In genomic region chr10:48656241-48656921, GRCh38 we compare ENCODE assay signal across 8 cellular contexts. TPM values are rescaled to one million over a fixed set of nuclear protein-coding genes. Genes with fewer than 3 reads are reported as not detected.
DNase-seq lines count a peak whose midpoint lies in the region; ATAC-seq, FAIRE-seq and TF ChIP-seq lines count a peak whose summit lies in the region.

No MANE protein-coding gene starts in this region.

- H3K4me3 ChIP-seq in H1 (ENCODE audit: extremely low read depth in 1 of 4, insufficient read depth in 2 of 4, low read depth in 3 of 4, low read length in 4 of 4) (peak overlapping the region in 3 of 4 experiments; percentile 18 to 54 (median 32); a peak in 6 of 8 replicates), mesendoderm (ENCODE audit: low read length) (no peak overlapping the region)

- no peak overlapping the region for H3K14ac ChIP-seq in H1 (ENCODE audit: insufficient read length)

- H3K23me2 ChIP-seq in H1 (ENCODE audit: low read depth, low read length) = no peaks in the 10 kb centered on the region; the same call in 1 of the 2 replicates

- no peak for FAIRE-seq in H1 (lab: Jason Lieb, UNC)

- ATAC-seq in HG03439 (IDR thresholded peaks at IDR 0.05; ENCODE audit: unreplicated experiment) = peak; percentile 79

- no peak overlapping the region for H3K27ac ChIP-seq in C4-2B
- no peak overlapping the region for H3K27ac ChIP-seq in H1 (ENCODE audit: low read depth, low read length)
- no peak overlapping the region for H3K27ac ChIP-seq in mesendoderm (ENCODE audit: low read depth, low read length)

- H3K79me1 ChIP-seq in H1 (ENCODE audit: low read depth, low read length) (no peaks in the 10 kb centered on the region), mesendoderm (ENCODE audit: low read length) (no peaks in the 10 kb centered on the region)

- H3K79me2 ChIP-seq in H1 (ENCODE audit: control insufficient read depth in 1 of 2, insufficient read depth in 2 of 2, low read length in 2 of 2) (no peaks in the 10 kb centered on the region), mesendoderm (ENCODE audit: control insufficient read depth, insufficient read depth, low read length) (no peaks in the 10 kb centered on the region)

- H2BK5ac ChIP-seq in H1 (ENCODE audit: low read depth, low read length) (peak overlapping the region; percentile 79; the same call in 1 of the 2 replicates), mesendoderm (ENCODE audit: low read length) (no peak overlapping the region)

- H2BK120ac ChIP-seq in H1 (replicated peaks; ENCODE audit: low read depth, low read length) (peak overlapping the region; percentile 57), mesendoderm (ENCODE audit: low read depth, low read length) (no peak overlapping the region)

- H3K4me1 ChIP-seq in H1 (replicated peaks in 1 of 4; ENCODE audit: control insufficient read depth in 3 of 4, insufficient read depth in 4 of 4, low read length in 3 of 4) (peaks cover 0 to 12% (median 5%) of the 10 kb centered on the region in 4 experiments; a peak in 5 of 7 replicates), mesendoderm (ENCODE audit: control insufficient read depth, low read depth, low read length) (no peaks in the 10 kb centered on the region)

- H3K27me3 ChIP-seq in H1 (replicated peaks in 1 of 4; ENCODE audit: control insufficient read depth in 3 of 4, extremely low read depth in 1 of 4, insufficient read depth in 3 of 4, low read length in 3 of 4) (peaks cover 0 to 20% (median 9%) of the 10 kb centered on the region in 4 experiments; a peak in 5 of 7 replicates), mesendoderm (ENCODE audit: insufficient read depth, low read length, poor library complexity) (no peaks in the 10 kb centered on the region)

- peak overlapping the region; percentile 92 for H4K91ac ChIP-seq in H1 (replicated peaks; ENCODE audit: insufficient read length, low read length)

- TF ChIP-seq EP300 in H1 (IDR thresholded peaks at IDR 0.05; ENCODE audit: borderline replicate concordance in 1 of 2, low read depth in 2 of 2, low read length in 2 of 2) = no peak

- H3K4ac ChIP-seq in H1 (replicated peaks; ENCODE audit: insufficient read length, low read depth, low read length) (no peak overlapping the region), mesendoderm (ENCODE audit: low read depth, low read length) (no peak overlapping the region)

- DNase-seq in GM19240 (ENCODE audit: insufficient read length, low spot score) (peak; percentile 57), NCI-H774 (lab: John Stamatoyannopoulos, UW) (peak; percentile 82), H1 (ENCODE audit: low read depth in 1 of 2, low spot score in 2 of 2) (peak; percentile 78 to 96), mesendoderm (peak; percentile 87)
- peak; percentile 56 to 63 for DNase-seq in activated CD8-positive, alpha-beta memory T cell treated with anti-CD3 and anti-CD28 coated beads for 4 hours (ENCODE audit: low read depth in 2 of 2)
- DNase-seq in stimulated activated CD8-positive, alpha-beta memory T cell treated with anti-CD3 and anti-CD28 coated beads, Interleukin-12 subunit alpha, Interleukin-12 subunit beta, amount 100 ng/mL, for 1 hour (ENCODE audit: low read depth) = peak; percentile 54

- H4K5ac ChIP-seq in H1 (ENCODE audit: insufficient read length, low read depth, low read length) = peak overlapping the region; percentile 32
- H4K5ac ChIP-seq in mesendoderm (ENCODE audit: low read length) = no peak overlapping the region

- H3K9ac ChIP-seq in H1 (replicated peaks in 1 of 4; ENCODE audit: extremely low read depth in 1 of 4, low read depth in 3 of 4, low read length in 3 of 4) (no peak overlapping the region), mesendoderm (ENCODE audit: low read length) (peak overlapping the region; percentile 30)

- H2BK20ac ChIP-seq in H1 (ENCODE audit: low read length) = peak overlapping the region; percentile 72; the same call in 1 of the 2 replicates

- peak overlapping the region; percentile 24 to 88 for H3K4me2 ChIP-seq in H1 (ENCODE audit: insufficient read depth in 1 of 2, low read depth in 2 of 2, low read length in 2 of 2)
- peak overlapping the region; percentile 39 for H3K4me2 ChIP-seq in mesendoderm (ENCODE audit: low read length)

- peak overlapping the region; percentile 76 for H2AFZ ChIP-seq in H1 (ENCODE audit: low read length)

- CTCF ChIA-PET in H1 (lab: Charles Lee; ENCODE audit: partially characterized antibody) = interaction anchor here (0.6 to 6.7 kb wide), 91 partner anchors 8 to 871 kb away, joined by 3 to 105 read pairs (median 5); partner anchors contain the start of gene C10orf71

- POLR2A ChIA-PET in H1 (lab: Charles Lee; ENCODE audit: partially characterized antibody) = interaction anchor here (0.8 to 1.3 kb wide), 2 partner anchors 121 to 193 kb away, joined by 3 read pairs; no protein-coding TSS in a partner anchor

- H3K23ac ChIP-seq in H1 (ENCODE audit: insufficient read length) (no peak overlapping the region), mesendoderm (ENCODE audit: low read length) (no peak overlapping the region)

- H2BK12ac ChIP-seq in H1 (ENCODE audit: low read depth, low read length) = peak overlapping the region; percentile 94; the same call in 1 of the 2 replicates

- peak; percentile 99 for TF ChIP-seq CTCF in C4-2B (conservative IDR thresholded peaks at IDR 0.05)
- peak; percentile 96 to 99 (median 99) for TF ChIP-seq CTCF in H1 (IDR thresholded peaks at IDR 0.05; ENCODE audit: control extremely low read depth in 1 of 3, insufficient read depth in 1 of 3, low read depth in 1 of 3, low read length in 3 of 3)

- peak overlapping the region; percentile 100 for H2BK15ac ChIP-seq in H1 (ENCODE audit: low read length)
- no peak overlapping the region for H2BK15ac ChIP-seq in mesendoderm (replicated peaks; ENCODE audit: low read depth)

- no peak for TF ChIP-seq POLR2A in H1 (IDR thresholded peaks at IDR 0.05; ENCODE audit: control extremely low read depth in 1 of 2, low read depth in 2 of 2, low read length in 2 of 2)

- no peaks in the 10 kb centered on the region for H4K20me1 ChIP-seq in H1 (replicated peaks in 1 of 2; ENCODE audit: control insufficient read depth in 1 of 2, insufficient read depth in 2 of 2, low read length in 2 of 2)

- H3K18ac ChIP-seq in H1 (ENCODE audit: extremely low read depth, low read length) (peak overlapping the region; percentile 15), mesendoderm (ENCODE audit: low read length) (no peak overlapping the region)

- WGBS in H1 (ENCODE audit: extremely low coverage in 1 of 2, insufficient coverage in 1 of 2, insufficient read length in 1 of 2, insufficient replicate concordance in 2 of 2, low coverage in 1 of 2, low lambda C conversion rate in 2 of 2, missing lambda C conversion rate in 1 of 2), 2 experiments = 16% methylated on average over 26 of the region's 46 CpGs; no CpG with 5 or more reads in 1 of the 2 experiments
- no CpG with 5 or more reads among the region's 46 CpGs for WGBS in mesendoderm (ENCODE audit: extremely low coverage, insufficient coverage, low lambda C conversion rate)

- peak overlapping the region; percentile 65; the same call in 1 of the 2 replicates for H4K8ac ChIP-seq in H1 (ENCODE audit: extremely low read depth, insufficient read depth, low read length)
- H4K8ac ChIP-seq in mesendoderm (ENCODE audit: low read depth, low read length) = no peak overlapping the region

- peak; percentile 83 to 90 for TF ChIP-seq RAD21 in H1 (IDR thresholded peaks at IDR 0.05 in 1 of 2, conservative IDR thresholded peaks at IDR 0.05 in 1 of 2; ENCODE audit: low read depth in 2 of 2, low read length in 2 of 2)

- H3K36me3 ChIP-seq in H1 (ENCODE audit: control insufficient read depth in 2 of 4, insufficient read depth in 4 of 4, low read length in 3 of 4) (no peaks in the 10 kb centered on the region), mesendoderm (ENCODE audit: control insufficient read depth, insufficient read depth, low read length) (no peaks in the 10 kb centered on the region)

- H2AK5ac ChIP-seq in H1 (ENCODE audit: low read depth, low read length) (no peak overlapping the region), mesendoderm (ENCODE audit: low read length) (no peak overlapping the region)

- H3K9me3 ChIP-seq in H1 (ENCODE audit: insufficient read depth in 2 of 2, low read depth in 1 of 2, low read length in 1 of 2) = no peaks in the 10 kb centered on the region

- H3K56ac ChIP-seq in H1 (replicated peaks; ENCODE audit: insufficient read length, low read depth, low read length) (no peak overlapping the region), mesendoderm (ENCODE audit: low read length) (peak overlapping the region; percentile 47)

TF ChIP-seq in H1, 55 proteins besides CTCF, POLR2A, EP300 and RAD21 (continues in another document):
- TF ChIP-seq GABPA (IDR thresholded peaks at IDR 0.05; ENCODE audit: borderline replicate concordance, insufficient read depth, low read length) (peak; percentile 52; the same call in 1 of the 2 replicates), KDM4A (IDR thresholded peaks at IDR 0.05; ENCODE audit: low read depth, low read length, severe bottlenecking) (peak; percentile 50), SIRT6 (IDR thresholded peaks at IDR 0.05; ENCODE audit: low read length) (no peak), CHD2 (IDR thresholded peaks at IDR 0.05; ENCODE audit: low read length) (0 out of 2 replicates have a peak, but pooled peaks have one; percentile 33), NANOG (IDR thresholded peaks at IDR 0.05; ENCODE audit: insufficient read depth, low read depth, low read length, poor library complexity, severe bottlenecking) (no peak)

RNA-seq across cellular contexts. Expression of gene WDFY4, which starts 28.3 kb away (rescaled TPM):
- total RNA-seq in H1 (2021; fragmentation: NEBNext Ultra II Directional; extraction: Animal tissue kit (Norgen Biotek cat#: 25700)) = not detected in 2 replicates
- not detected in 2 replicates for polyA plus RNA-seq in H1 (2011; rRNA removed)
- 0.04 TPM for polyA plus RNA-seq in H1 (2011; cell fraction: cytosol; rRNA removed)
- not detected for polyA plus RNA-seq in H1 (2011; cell fraction: nucleus; rRNA removed)
- polyA plus RNA-seq in H1 (2012, experiment 1 of 2) = not detected in 4 replicates
- not detected for polyA plus RNA-seq in H1 (2012, experiment 2 of 2)
- polyA plus RNA-seq in H1 (2013, experiment 1 of 2) = not detected
- not detected for polyA plus RNA-seq in H1 (2013, experiment 2 of 2)
- not detected in 2 replicates for polyA minus RNA-seq in H1 (2011; rRNA and poly(A)+ RNA removed)
- not detected for polyA minus RNA-seq in H1 (2011; cell fraction: cytosol; rRNA and poly(A)+ RNA removed)
- not detected for polyA minus RNA-seq in H1 (2011; cell fraction: nucleus; rRNA and poly(A)+ RNA removed)
- polyA plus RNA-seq in mesendoderm (2013, experiment 1 of 2) = under 0.01 TPM
- polyA plus RNA-seq in mesendoderm (2013, experiment 2 of 2) = not detected

RNA-seq across cellular contexts. Expression of gene ARHGAP22, which starts 51.5 kb away (rescaled TPM):
- total RNA-seq in H1 (2021; fragmentation: NEBNext Ultra II Directional; extraction: Animal tissue kit (Norgen Biotek cat#: 25700)) = 11.2 and 12.9 TPM in 2 replicates
- polyA plus RNA-seq in H1 (2011; rRNA removed) = 3.6 and 5.1 TPM in 2 replicates
- polyA plus RNA-seq in H1 (2011; cell fraction: cytosol; rRNA removed) = 5.5 TPM
- 7.7 TPM for polyA plus RNA-seq in H1 (2011; cell fraction: nucleus; rRNA removed)
- 6.8 to 7.4 TPM (median 7.2 TPM) in 4 replicates for polyA plus RNA-seq in H1 (2012, experiment 1 of 2)
- polyA plus RNA-seq in H1 (2012, experiment 2 of 2) = 4.6 TPM
- polyA plus RNA-seq in H1 (2013, experiment 1 of 2) = 5.4 TPM
- polyA plus RNA-seq in H1 (2013, experiment 2 of 2) = 4.5 TPM
- 4.3 and 5.5 TPM in 2 replicates for polyA minus RNA-seq in H1 (2011; rRNA and poly(A)+ RNA removed)
- polyA minus RNA-seq in H1 (2011; cell fraction: cytosol; rRNA and poly(A)+ RNA removed) = 8.2 TPM
- polyA minus RNA-seq in H1 (2011; cell fraction: nucleus; rRNA and poly(A)+ RNA removed) = 4.7 TPM
- polyA plus RNA-seq in mesendoderm (2013, experiment 1 of 2) = 3.6 TPM
- 3.5 TPM for polyA plus RNA-seq in mesendoderm (2013, experiment 2 of 2)
